ENCODE assay signal across 21 cellular contexts in genomic region chr19:4748589-4748988, GRCh38. TPM values are rescaled to one million over a fixed set of nuclear protein-coding genes. Genes with fewer than 3 reads are reported as not detected.
DNase-seq lines count a peak whose midpoint lies in the region; ATAC-seq and TF ChIP-seq lines count a peak whose summit lies in the region.
"Had no signal": no experiment of that assay in that cellular context is flagged by ENCODE, and none has a peak within 500 bp of the region (broad histone marks: within the 10 kb centered on the region; RNA-seq: fewer than 3 reads in every experiment).

No MANE protein-coding gene starts in this region.

- H3K27ac ChIP-seq in ovary (no peak overlapping the region), prostate gland (no peak overlapping the region)
- H3K27ac ChIP-seq: left ventricle myocardium inferior, Peyer's patch, SK-N-MC had no signal

- TF ChIP-seq POLR2A in ovary (IDR thresholded peaks at IDR 0.05) (no peak), prostate gland (IDR thresholded peaks at IDR 0.05) (no peak)

- H3K27ac Mint-ChIP-seq in activated T-helper 1 cell treated with anti-CD3 and anti-CD28 coated beads, Interleukin-12 subunit alpha, Interleukin-12 subunit beta, Interleukin-2, Interleukin-4 antibody, amounts not matched to agents 30 ng/mL and 10 ng/mL and 1 ng/mL, durations not matched to agents 14 hours and 24 hours and 36 hours, result peak overlapping the region; percentile 13
- H3K27ac Mint-ChIP-seq: activated CD4-positive, alpha-beta memory T cell treated with anti-CD3 and anti-CD28 coated beads, Interleukin-2, amount 10 ng/mL, durations not matched to agents 7 days and 5 days; GM23338; T-helper 2 cell treated with Interferon-gamma antibody and Interleukin-4, amounts not matched to agents 5 μg/mL and 100 μg/mL, for 36 hours; WTC11 had no signal

- intact Hi-C loops in activated T-helper 1 cell treated with anti-CD3 and anti-CD28 coated beads, Interleukin-12 subunit alpha, Interleukin-12 subunit beta, Interleukin-2, Interleukin-4 antibody, amounts not matched to agents 30 ng/mL and 10 ng/mL and 1 ng/mL, durations not matched to agents 14 hours and 24 hours and 36 hours (cut with micrococcal nuclease), result no loop called here
- intact Hi-C loops in ovary (cut with DNase I) (no loop called here), prostate gland (cut with DNase I) (no loop called here)

- H3K4me3 ChIP-seq in ovary (no peak overlapping the region), prostate gland (no peak overlapping the region)
- H3K4me3 ChIP-seq: GM23338, left ventricle myocardium inferior, Peyer's patch, SK-N-MC had no signal

- 37 to 44% (median 40%) methylated on average over 9 of the region's 9 CpGs for WGBS in ovary, 3 donors
- WGBS in prostate gland, result 56% methylated on average over 9 of the region's 9 CpGs

- no peak for TF ChIP-seq CTCF in ovary (IDR thresholded peaks at IDR 0.05)
- no peak for TF ChIP-seq CTCF in prostate gland (IDR thresholded peaks at IDR 0.05)

- no peaks in the 10 kb centered on the region for H3K9me3 Mint-ChIP-seq in activated T-helper 1 cell treated with anti-CD3 and anti-CD28 coated beads, Interleukin-12 subunit alpha, Interleukin-12 subunit beta, Interleukin-2, Interleukin-4 antibody, amounts not matched to agents 30 ng/mL and 10 ng/mL and 1 ng/mL, durations not matched to agents 14 hours and 24 hours and 36 hours
- H3K9me3 Mint-ChIP-seq: activated CD4-positive, alpha-beta memory T cell treated with anti-CD3 and anti-CD28 coated beads, Interleukin-2, amount 10 ng/mL, durations not matched to agents 7 days and 5 days; GM23338; T-helper 2 cell treated with Interferon-gamma antibody and Interleukin-4, amounts not matched to agents 5 μg/mL and 100 μg/mL, for 36 hours; WTC11 had no signal

- H3K4me1 ChIP-seq in ovary (ENCODE audit: insufficient read depth), result peaks cover 7% of the 10 kb centered on the region
- no peaks in the 10 kb centered on the region for H3K4me1 ChIP-seq in prostate gland (replicated peaks)
- H3K4me1 ChIP-seq: Peyer's patch had no signal

- H3K27me3 ChIP-seq in ovary (no peaks in the 10 kb centered on the region), prostate gland (replicated peaks; ENCODE audit: insufficient read depth) (no peaks in the 10 kb centered on the region)
- H3K27me3 ChIP-seq: Peyer's patch had no signal

- no peak for ATAC-seq in HG03025 (IDR thresholded peaks at IDR 0.05; ENCODE audit: low FRiP score, unreplicated experiment)
- ATAC-seq: right cardiac atrium had no signal

- peak; percentile 35 to 59 for DNase-seq in NCI-H2081 (lab: John Stamatoyannopoulos, UW)
- no peak for DNase-seq in NCI-H2081 treated with DMSO at 0.1 percent for 48 hours (lab: John Stamatoyannopoulos, UW)
- DNase-seq in NCI-H2171 (lab: John Stamatoyannopoulos, UW), result peak; percentile 70
- no peak for DNase-seq in activated T-helper 1 cell treated with anti-CD3 and anti-CD28 coated beads, Interleukin-12 subunit alpha, Interleukin-12 subunit beta, Interleukin-2, Interleukin-4 antibody, amounts not matched to agents 30 ng/mL and 10 ng/mL and 1 ng/mL, durations not matched to agents 14 hours and 24 hours and 36 hours (ENCODE audit: low spot score)
- peak; percentile 34 for DNase-seq in superior temporal gyrus (ENCODE audit: extremely low spot score)
- DNase-seq in ovary, result no peak
- DNase-seq in prostate gland (ENCODE audit: low spot score), result no peak
- DNase-seq: activated CD4-positive, alpha-beta memory T cell treated with anti-CD3 and anti-CD28 coated beads, Interleukin-2, amount 10 ng/mL, durations not matched to agents 7 days and 5 days; activated T-cell treated with anti-CD3 and anti-CD28 coated beads for 4 hours; left ventricle myocardium inferior; NCI-H2107; NCI-H526; occipital lobe; Peyer's patch; stimulated activated CD8-positive, alpha-beta memory T cell treated with anti-CD3 and anti-CD28 coated beads, Interleukin-4, amount 100 ng/mL, for 48 hours had no signal

- no peak for TF ChIP-seq EP300 in ovary (IDR thresholded peaks at IDR 0.05)

- no peaks in the 10 kb centered on the region for H3K4me1 Mint-ChIP-seq in activated T-helper 1 cell treated with anti-CD3 and anti-CD28 coated beads, Interleukin-12 subunit alpha, Interleukin-12 subunit beta, Interleukin-2, Interleukin-4 antibody, amounts not matched to agents 30 ng/mL and 10 ng/mL and 1 ng/mL, durations not matched to agents 14 hours and 24 hours and 36 hours (ENCODE audit: low read depth)
- H3K4me1 Mint-ChIP-seq: activated CD4-positive, alpha-beta memory T cell treated with anti-CD3 and anti-CD28 coated beads, Interleukin-2, amount 10 ng/mL, durations not matched to agents 7 days and 5 days; GM23338; WTC11 had no signal

- H3K9me3 ChIP-seq in ovary, result no peaks in the 10 kb centered on the region
- H3K9me3 ChIP-seq in prostate gland, result no peaks in the 10 kb centered on the region
- H3K9me3 ChIP-seq: Peyer's patch had no signal

- H3K36me3 ChIP-seq in ovary (no peaks in the 10 kb centered on the region), prostate gland (no peaks in the 10 kb centered on the region)
- H3K36me3 ChIP-seq: left ventricle myocardium inferior, Peyer's patch had no signal

- no peak overlapping the region for H3K4me3 Mint-ChIP-seq in activated T-helper 1 cell treated with anti-CD3 and anti-CD28 coated beads, Interleukin-12 subunit alpha, Interleukin-12 subunit beta, Interleukin-2, Interleukin-4 antibody, amounts not matched to agents 30 ng/mL and 10 ng/mL and 1 ng/mL, durations not matched to agents 14 hours and 24 hours and 36 hours
- H3K4me3 Mint-ChIP-seq: activated CD4-positive, alpha-beta memory T cell treated with anti-CD3 and anti-CD28 coated beads, Interleukin-2, amount 10 ng/mL, durations not matched to agents 7 days and 5 days; GM23338; T-helper 2 cell treated with Interferon-gamma antibody and Interleukin-4, amounts not matched to agents 5 μg/mL and 100 μg/mL, for 36 hours; WTC11 had no signal

- H3K36me3 Mint-ChIP-seq in activated T-helper 1 cell treated with anti-CD3 and anti-CD28 coated beads, Interleukin-12 subunit alpha, Interleukin-12 subunit beta, Interleukin-2, Interleukin-4 antibody, amounts not matched to agents 30 ng/mL and 10 ng/mL and 1 ng/mL, durations not matched to agents 14 hours and 24 hours and 36 hours (ENCODE audit: low read depth), result no peaks in the 10 kb centered on the region
- H3K36me3 Mint-ChIP-seq: WTC11 had no signal

- peaks cover 20% of the 10 kb centered on the region for H3K27me3 Mint-ChIP-seq in activated T-helper 1 cell treated with anti-CD3 and anti-CD28 coated beads, Interleukin-12 subunit alpha, Interleukin-12 subunit beta, Interleukin-2, Interleukin-4 antibody, amounts not matched to agents 30 ng/mL and 10 ng/mL and 1 ng/mL, durations not matched to agents 14 hours and 24 hours and 36 hours (ENCODE audit: insufficient read depth)

RNA-seq across cellular contexts. Expression of gene DPP9, which starts 24.9 kb away (rescaled TPM):
- 93.6 and 95.8 TPM in 2 replicates for total RNA-seq in activated T-helper 1 cell treated with anti-CD3 and anti-CD28 coated beads, Interleukin-12 subunit alpha, Interleukin-12 subunit beta, Interleukin-2, Interleukin-4 antibody, amounts not matched to agents 30 ng/mL and 10 ng/mL and 1 ng/mL, durations not matched to agents 14 hours and 24 hours and 36 hours
- total RNA-seq in ovary, result 10 to 100 TPM; 26.9 to 69.5 (median 44.3) TPM
- 10 to 100 TPM; 14.4 to 29.3 TPM for polyA plus RNA-seq in ovary
- total RNA-seq in prostate gland, result 100 to 1,000 TPM in 1 of 2 donors, 10 to 100 TPM in 1; 53.5 to 116 TPM

RNA-seq across cellular contexts. Expression of gene FEM1A, which starts 42.9 kb away (rescaled TPM):
- 23.8 and 24.8 TPM in 2 replicates for total RNA-seq in activated T-helper 1 cell treated with anti-CD3 and anti-CD28 coated beads, Interleukin-12 subunit alpha, Interleukin-12 subunit beta, Interleukin-2, Interleukin-4 antibody, amounts not matched to agents 30 ng/mL and 10 ng/mL and 1 ng/mL, durations not matched to agents 14 hours and 24 hours and 36 hours
- total RNA-seq in ovary (10 to 100 TPM in 2 of 7 donors, 1 to 10 TPM in 5; 7.4 to 11.4 (median 9.1) TPM), prostate gland (10 to 100 TPM; 20.7 to 30.4 TPM)
- 1 to 10 TPM; 3.6 to 4.4 TPM for polyA plus RNA-seq in ovary

Comparison
In these comparisons a context has a peak if more than half of its experiments do, and no peak if none do; other contexts are left out.
1. DNase-seq: peak in NCI-H2081 (2 of 2), NCI-H2171 (single experiment) and superior temporal gyrus (single experiment); none in NCI-H2081 treated with DMSO at 0.1 percent for 48 hours (single experiment), activated T-helper 1 cell treated with anti-CD3 and anti-CD28 coated beads, Interleukin-12 subunit alpha, Interleukin-12 subunit beta, Interleukin-2, Interleukin-4 antibody, amounts not matched to agents 30 ng/mL and 10 ng/mL and 1 ng/mL, durations not matched to agents 14 hours and 24 hours and 36 hours (single experiment), ovary (0 of 5) and prostate gland (single experiment).